In the genomic region with DNA sequence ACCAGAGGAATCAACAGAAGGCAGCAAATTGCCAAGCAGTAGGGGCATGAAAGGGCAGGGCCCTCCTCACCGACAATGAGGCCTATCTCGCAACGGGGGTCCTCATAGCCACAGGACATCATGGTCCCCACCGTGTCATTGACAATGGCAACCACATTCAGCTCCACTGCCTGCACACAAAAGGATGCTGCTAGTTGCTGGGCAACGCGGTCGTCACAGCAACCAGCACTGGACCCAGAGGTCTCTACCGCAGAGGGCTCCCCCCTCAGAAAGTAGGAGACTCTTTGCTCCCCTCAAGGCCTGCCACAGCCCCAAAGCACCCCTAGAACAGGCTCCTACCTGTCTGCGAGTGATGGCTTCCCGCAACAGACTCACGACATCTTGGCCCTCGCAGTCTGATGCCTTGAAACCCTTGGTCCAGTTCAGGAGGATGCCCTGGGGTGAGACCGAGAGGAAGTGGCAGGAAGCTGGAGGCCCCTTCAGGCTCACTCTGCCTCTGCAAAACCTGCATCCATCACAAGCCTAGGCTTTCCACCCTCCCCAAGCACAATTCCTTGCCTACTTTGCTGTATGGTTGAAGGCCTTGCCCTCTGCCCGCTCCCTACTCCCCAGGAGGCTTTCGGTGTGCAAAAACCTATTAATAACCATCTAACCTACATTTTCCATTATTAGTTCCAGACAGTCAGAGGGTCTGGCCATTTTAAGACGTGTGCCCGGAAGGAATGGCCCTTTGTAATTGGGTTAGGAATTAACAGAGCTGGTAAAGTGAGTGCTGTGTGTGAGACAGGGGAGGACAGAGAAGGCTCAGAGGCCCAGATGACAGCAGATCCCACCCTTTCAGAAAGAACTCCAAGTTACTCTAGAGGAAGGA, we compare ENCODE assay signal across 16 cellular contexts. TPM values are rescaled to one million over a fixed set of nuclear protein-coding genes. Genes with fewer than 3 reads are reported as not detected.
"Had no signal": no experiment of that assay in that cellular context is flagged by ENCODE, and none has a peak within 500 bp of the region (broad histone marks: within the 10 kb centered on the region; RNA-seq: fewer than 3 reads in every experiment).

No MANE protein-coding gene starts in this region.

- DNase-seq: activated CD4-positive, alpha-beta T cell treated with anti-CD3 and anti-CD28 coated beads for 48 hours; activated CD8-positive, alpha-beta T cell treated with anti-CD3 and anti-CD28 coated beads for 36 hours; activated effector memory CD4-positive, alpha-beta T cell treated with anti-CD3 and anti-CD28 coated beads, Interleukin-2, amount 50 U/mL, for 16 hours; activated T-cell treated with anti-CD3 and anti-CD28 coated beads, Interleukin-2, amount 50 U/mL, for 4 hours; adrenal gland; endodermal cell; islet precursor cell; mammary epithelial cell; natural killer cell; stimulated activated CD4-positive, alpha-beta T cell treated with anti-CD3 and anti-CD28 coated beads, Interleukin-12 subunit alpha, Interleukin-12 subunit beta, amount 100 ng/mL, for 4 hours; stimulated activated CD4-positive, alpha-beta T cell treated with anti-CD3 and anti-CD28 coated beads, Interleukin-2, amount 100 ng/mL, for 24 hours had no signal

- H3K9me3 ChIP-seq: adrenal gland, gastroesophageal sphincter, mucosa of descending colon had no signal

- H3K4me1 ChIP-seq: adrenal gland, gastroesophageal sphincter had no signal

- H3K27ac ChIP-seq: gastroesophageal sphincter had no signal

- H3K4me3 ChIP-seq: adrenal gland, dorsolateral prefrontal cortex, gastroesophageal sphincter, mucosa of descending colon had no signal

- ATAC-seq: activated CD8-positive, alpha-beta T cell treated with anti-CD3 and anti-CD28 coated beads for 36 hours; activated T-cell treated with anti-CD3 and anti-CD28 coated beads, Interleukin-2, amount 50 U/mL, for 4 hours; gastroesophageal sphincter; left lobe of liver; mucosa of descending colon; natural killer cell; stimulated activated effector memory CD8-positive, alpha-beta T cell treated with anti-CD3 and anti-CD28 coated beads, Interleukin-12 subunit alpha, Interleukin-12 subunit beta, amount 100 ng/mL, for 72 hours had no signal

- H3K27me3 ChIP-seq: adrenal gland, dorsolateral prefrontal cortex had no signal

- H3K36me3 ChIP-seq: adrenal gland, gastroesophageal sphincter had no signal

RNA-seq across cellular contexts. Expression of a gene that starts 15.2 kb away (rescaled TPM):
- total RNA-seq: activated CD8-positive, alpha-beta T cell treated with anti-CD3 and anti-CD28 coated beads for 36 hours; mammary epithelial cell had no signal
